In the genomic region with DNA sequence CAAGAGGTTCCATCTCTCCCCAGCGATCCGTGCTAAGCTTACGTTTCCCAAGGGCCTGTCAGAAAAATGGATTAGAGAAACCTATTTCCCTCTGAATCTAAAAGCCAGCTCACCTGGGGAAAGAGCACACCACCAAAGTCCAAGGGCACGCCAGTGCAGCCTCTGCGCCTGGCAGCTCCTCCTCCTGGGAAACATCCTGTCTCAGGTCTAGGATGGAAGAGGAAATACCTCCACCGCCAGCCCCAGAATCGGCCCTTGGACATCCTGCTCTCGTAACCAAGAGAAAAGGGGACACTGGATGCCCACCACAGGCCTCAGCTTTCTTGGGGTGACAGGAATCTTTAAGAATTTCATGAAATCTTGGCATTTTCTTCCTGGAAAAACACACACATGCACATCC, we compare ENCODE assay signal across 2 cellular contexts.
TF ChIP-seq lines count a peak whose summit lies in the region.

No MANE protein-coding gene starts in this region.

TF ChIP-seq in GM23338, 12 proteins besides CTCF, POLR2A, EP300 and RAD21 (continued from another document):
- TF ChIP-seq, protein P1, sequence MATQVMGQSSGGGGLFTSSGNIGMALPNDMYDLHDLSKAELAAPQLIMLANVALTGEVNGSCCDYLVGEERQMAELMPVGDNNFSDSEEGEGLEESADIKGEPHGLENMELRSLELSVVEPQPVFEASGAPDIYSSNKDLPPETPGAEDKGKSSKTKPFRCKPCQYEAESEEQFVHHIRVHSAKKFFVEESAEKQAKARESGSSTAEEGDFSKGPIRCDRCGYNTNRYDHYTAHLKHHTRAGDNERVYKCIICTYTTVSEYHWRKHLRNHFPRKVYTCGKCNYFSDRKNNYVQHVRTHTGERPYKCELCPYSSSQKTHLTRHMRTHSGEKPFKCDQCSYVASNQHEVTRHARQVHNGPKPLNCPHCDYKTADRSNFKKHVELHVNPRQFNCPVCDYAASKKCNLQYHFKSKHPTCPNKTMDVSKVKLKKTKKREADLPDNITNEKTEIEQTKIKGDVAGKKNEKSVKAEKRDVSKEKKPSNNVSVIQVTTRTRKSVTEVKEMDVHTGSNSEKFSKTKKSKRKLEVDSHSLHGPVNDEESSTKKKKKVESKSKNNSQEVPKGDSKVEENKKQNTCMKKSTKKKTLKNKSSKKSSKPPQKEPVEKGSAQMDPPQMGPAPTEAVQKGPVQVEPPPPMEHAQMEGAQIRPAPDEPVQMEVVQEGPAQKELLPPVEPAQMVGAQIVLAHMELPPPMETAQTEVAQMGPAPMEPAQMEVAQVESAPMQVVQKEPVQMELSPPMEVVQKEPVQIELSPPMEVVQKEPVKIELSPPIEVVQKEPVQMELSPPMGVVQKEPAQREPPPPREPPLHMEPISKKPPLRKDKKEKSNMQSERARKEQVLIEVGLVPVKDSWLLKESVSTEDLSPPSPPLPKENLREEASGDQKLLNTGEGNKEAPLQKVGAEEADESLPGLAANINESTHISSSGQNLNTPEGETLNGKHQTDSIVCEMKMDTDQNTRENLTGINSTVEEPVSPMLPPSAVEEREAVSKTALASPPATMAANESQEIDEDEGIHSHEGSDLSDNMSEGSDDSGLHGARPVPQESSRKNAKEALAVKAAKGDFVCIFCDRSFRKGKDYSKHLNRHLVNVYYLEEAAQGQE (IDR thresholded peaks at IDR 0.05; ENCODE audit: unreplicated experiment) = no peak
- TF ChIP-seq STAT1 (IDR thresholded peaks at IDR 0.05; ENCODE audit: unreplicated experiment) = no peak
- TF ChIP-seq ZNF114 (CRISPR knock-in tag; IDR thresholded peaks at IDR 0.05) = no peak
- TF ChIP-seq, protein P2, sequence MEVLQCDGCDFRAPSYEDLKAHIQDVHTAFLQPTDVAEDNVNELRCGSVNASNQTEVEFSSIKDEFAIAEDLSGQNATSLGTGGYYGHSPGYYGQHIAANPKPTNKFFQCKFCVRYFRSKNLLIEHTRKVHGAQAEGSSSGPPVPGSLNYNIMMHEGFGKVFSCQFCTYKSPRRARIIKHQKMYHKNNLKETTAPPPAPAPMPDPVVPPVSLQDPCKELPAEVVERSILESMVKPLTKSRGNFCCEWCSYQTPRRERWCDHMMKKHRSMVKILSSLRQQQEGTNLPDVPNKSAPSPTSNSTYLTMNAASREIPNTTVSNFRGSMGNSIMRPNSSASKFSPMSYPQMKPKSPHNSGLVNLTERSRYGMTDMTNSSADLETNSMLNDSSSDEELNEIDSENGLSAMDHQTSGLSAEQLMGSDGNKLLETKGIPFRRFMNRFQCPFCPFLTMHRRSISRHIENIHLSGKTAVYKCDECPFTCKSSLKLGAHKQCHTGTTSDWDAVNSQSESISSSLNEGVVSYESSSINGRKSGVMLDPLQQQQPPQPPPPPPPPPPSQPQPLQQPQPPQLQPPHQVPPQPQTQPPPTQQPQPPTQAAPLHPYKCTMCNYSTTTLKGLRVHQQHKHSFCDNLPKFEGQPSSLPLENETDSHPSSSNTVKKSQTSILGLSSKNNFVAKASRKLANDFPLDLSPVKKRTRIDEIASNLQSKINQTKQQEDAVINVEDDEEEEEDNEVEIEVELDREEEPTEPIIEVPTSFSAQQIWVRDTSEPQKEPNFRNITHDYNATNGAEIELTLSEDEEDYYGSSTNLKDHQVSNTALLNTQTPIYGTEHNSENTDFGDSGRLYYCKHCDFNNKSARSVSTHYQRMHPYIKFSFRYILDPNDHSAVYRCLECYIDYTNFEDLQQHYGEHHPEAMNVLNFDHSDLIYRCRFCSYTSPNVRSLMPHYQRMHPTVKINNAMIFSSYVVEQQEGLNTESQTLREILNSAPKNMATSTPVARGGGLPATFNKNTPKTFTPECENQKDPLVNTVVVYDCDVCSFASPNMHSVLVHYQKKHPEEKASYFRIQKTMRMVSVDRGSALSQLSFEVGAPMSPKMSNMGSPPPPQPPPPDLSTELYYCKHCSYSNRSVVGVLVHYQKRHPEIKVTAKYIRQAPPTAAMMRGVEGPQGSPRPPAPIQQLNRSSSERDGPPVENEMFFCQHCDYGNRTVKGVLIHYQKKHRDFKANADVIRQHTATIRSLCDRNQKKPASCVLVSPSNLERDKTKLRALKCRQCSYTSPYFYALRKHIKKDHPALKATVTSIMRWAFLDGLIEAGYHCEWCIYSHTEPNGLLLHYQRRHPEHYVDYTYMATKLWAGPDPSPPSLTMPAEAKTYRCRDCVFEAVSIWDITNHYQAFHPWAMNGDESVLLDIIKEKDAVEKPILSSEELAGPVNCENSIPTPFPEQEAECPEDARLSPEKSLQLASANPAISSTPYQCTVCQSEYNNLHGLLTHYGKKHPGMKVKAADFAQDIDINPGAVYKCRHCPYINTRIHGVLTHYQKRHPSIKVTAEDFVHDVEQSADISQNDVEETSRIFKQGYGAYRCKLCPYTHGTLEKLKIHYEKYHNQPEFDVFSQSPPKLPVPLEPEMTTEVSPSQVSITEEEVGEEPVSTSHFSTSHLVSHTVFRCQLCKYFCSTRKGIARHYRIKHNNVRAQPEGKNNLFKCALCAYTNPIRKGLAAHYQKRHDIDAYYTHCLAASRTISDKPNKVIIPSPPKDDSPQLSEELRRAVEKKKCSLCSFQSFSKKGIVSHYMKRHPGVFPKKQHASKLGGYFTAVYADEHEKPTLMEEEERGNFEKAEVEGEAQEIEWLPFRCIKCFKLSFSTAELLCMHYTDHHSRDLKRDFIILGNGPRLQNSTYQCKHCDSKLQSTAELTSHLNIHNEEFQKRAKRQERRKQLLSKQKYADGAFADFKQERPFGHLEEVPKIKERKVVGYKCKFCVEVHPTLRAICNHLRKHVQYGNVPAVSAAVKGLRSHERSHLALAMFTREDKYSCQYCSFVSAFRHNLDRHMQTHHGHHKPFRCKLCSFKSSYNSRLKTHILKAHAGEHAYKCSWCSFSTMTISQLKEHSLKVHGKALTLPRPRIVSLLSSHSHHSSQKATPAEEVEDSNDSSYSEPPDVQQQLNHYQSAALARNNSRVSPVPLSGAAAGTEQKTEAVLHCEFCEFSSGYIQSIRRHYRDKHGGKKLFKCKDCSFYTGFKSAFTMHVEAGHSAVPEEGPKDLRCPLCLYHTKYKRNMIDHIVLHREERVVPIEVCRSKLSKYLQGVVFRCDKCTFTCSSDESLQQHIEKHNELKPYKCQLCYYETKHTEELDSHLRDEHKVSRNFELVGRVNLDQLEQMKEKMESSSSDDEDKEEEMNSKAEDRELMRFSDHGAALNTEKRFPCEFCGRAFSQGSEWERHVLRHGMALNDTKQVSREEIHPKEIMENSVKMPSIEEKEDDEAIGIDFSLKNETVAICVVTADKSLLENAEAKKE (CRISPR knock-in tag; IDR thresholded peaks at IDR 0.05) = no peak
- TF ChIP-seq, protein P3, sequence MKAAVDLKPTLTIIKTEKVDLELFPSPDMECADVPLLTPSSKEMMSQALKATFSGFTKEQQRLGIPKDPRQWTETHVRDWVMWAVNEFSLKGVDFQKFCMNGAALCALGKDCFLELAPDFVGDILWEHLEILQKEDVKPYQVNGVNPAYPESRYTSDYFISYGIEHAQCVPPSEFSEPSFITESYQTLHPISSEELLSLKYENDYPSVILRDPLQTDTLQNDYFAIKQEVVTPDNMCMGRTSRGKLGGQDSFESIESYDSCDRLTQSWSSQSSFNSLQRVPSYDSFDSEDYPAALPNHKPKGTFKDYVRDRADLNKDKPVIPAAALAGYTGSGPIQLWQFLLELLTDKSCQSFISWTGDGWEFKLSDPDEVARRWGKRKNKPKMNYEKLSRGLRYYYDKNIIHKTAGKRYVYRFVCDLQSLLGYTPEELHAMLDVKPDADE (IDR thresholded peaks at IDR 0.05) = no peak
TF ChIP-seq in GM23338: peak in this region for 0.

TF ChIP-seq in SK-N-SH treated with all-trans-retinoic acid at 6 μM for 48 hours, 23 proteins besides CTCF, POLR2A, EP300 and RAD21 (continued from another document):
- TF ChIP-seq CREB5 (CRISPR knock-in tag; IDR thresholded peaks at IDR 0.05; ENCODE audit: low read depth) (no peak), TCF4 (CRISPR knock-in tag; IDR thresholded peaks at IDR 0.05; ENCODE audit: borderline replicate concordance) (no peak), OSR1 (CRISPR knock-in tag; IDR thresholded peaks at IDR 0.05) (no peak), CSDC2 (CRISPR knock-in tag; IDR thresholded peaks at IDR 0.05) (no peak), ZNF70 (CRISPR knock-in tag; IDR thresholded peaks at IDR 0.05) (no peak), SNAI2 (CRISPR knock-in tag; IDR thresholded peaks at IDR 0.05) (no peak), ZNF8 (CRISPR knock-in tag; IDR thresholded peaks at IDR 0.05) (no peak), ZNF565 (CRISPR knock-in tag; conservative IDR thresholded peaks at IDR 0.05; ENCODE audit: low read depth) (no peak)
TF ChIP-seq in SK-N-SH treated with all-trans-retinoic acid at 6 μM for 48 hours: peak in this region for 0.
